Comparison of ENCODE assay signal across 8 cellular contexts in genomic region chr5:151771259-151772028, GRCh38. TPM values are rescaled to one million over a fixed set of nuclear protein-coding genes. Genes with fewer than 3 reads are reported as not detected.
A peak's percentile ranks its signal among the peaks of the same experiment; 100 is the strongest.
DNase-seq lines count a peak whose midpoint lies in the region; ATAC-seq and TF ChIP-seq lines count a peak whose summit lies in the region.

Gene G3BP1 (plus strand): TSS chr5:151771954. CDS start chr5:151786621, 14,667 bp downstream.

- no peak within 1 kb of the TSS for H3K27ac Mint-ChIP-seq in natural killer cell

- peak; percentile 52 for TF ChIP-seq CTCF in natural killer cell (IDR thresholded peaks at IDR 0.05)

- no peaks in the 10 kb centered on the region for H3K27me3 Mint-ChIP-seq in natural killer cell (ENCODE audit: low read depth in 2 of 2)

- H3K4me3 ChIP-seq in H7 (ENCODE audit: insufficient read depth, low read depth, low read length), result peak within 1 kb of the TSS; percentile 98

- H3K9me3 Mint-ChIP-seq in natural killer cell, result no peaks in the 10 kb centered on the region

- peak; percentile 76 to 89 (median 77) for ATAC-seq in natural killer cell

- no peaks in the 10 kb centered on the region for H3K36me3 ChIP-seq in H7 (replicated peaks; ENCODE audit: control insufficient read depth, insufficient read depth, low read length)

- in situ Hi-C loops in G401 (cut with HindIII; ENCODE audit: low sequenced_read_pairs), result no loop called here

- intact Hi-C loops in natural killer cell (cut with micrococcal nuclease), result loop anchor here (1.0 to 10.0 kb wide), 6 partner anchors 13 to 1327 kb away; partner anchors contain the start of genes ATOX1, GM2A, RPS14 and SLC36A1

- no peaks in the 10 kb centered on the region for H3K27me3 ChIP-seq in H7 (ENCODE audit: control insufficient read depth, insufficient read depth, low read length)

- peaks cover 40 to 43% of the 10 kb centered on the region in 2 donors for H3K4me1 Mint-ChIP-seq in natural killer cell

- peak within 1 kb of the TSS; percentile 82 for H3K4me3 Mint-ChIP-seq in natural killer cell

- DNase-seq in G401 (ENCODE audit: low spot score) (peak; percentile 100), H7 (peak; percentile 96), M059J (ENCODE audit: low read depth) (peak; percentile 100), SHP77 (lab: John Stamatoyannopoulos, UW) (peak; percentile 100), fibroblast of peridontal ligament (ENCODE audit: extremely low read depth) (peak; percentile 100), natural killer cell (peak; percentile 97)
- peak; percentile 99 for DNase-seq in activated effector memory CD4-positive, alpha-beta T cell treated with Interleukin-2 at 50 U/mL for 16 hours
- DNase-seq in stimulated activated naive CD4-positive, alpha-beta T cell treated with Interleukin-2 at 50 U/mL for 16 hours (lab: John Stamatoyannopoulos, UW), result peak; percentile 99

- no peaks in the 10 kb centered on the region for H3K36me3 Mint-ChIP-seq in natural killer cell

RNA-seq across cellular contexts. Expression of gene G3BP1, which starts in this region (rescaled TPM):
- total RNA-seq in G401 (2014; rRNA removed; shearing (Covaris generic)), result 87.3 and 132 TPM in 2 replicates
- total RNA-seq in H7 (2014; rRNA removed; shearing (Covaris generic)), result 170 and 204 TPM in 2 replicates
- 124 and 167 TPM in 2 replicates for total RNA-seq in M059J (2014; rRNA removed; shearing (Covaris generic))
- total RNA-seq in natural killer cell, result 100 to 1,000 TPM in 2 of 3 donors, 10 to 100 TPM in 1; 94.9 to 127 (median 121) TPM

Comparison
In these comparisons a context has a peak if more than half of its experiments do, and no peak if none do; other contexts are left out.
1. Peak in every context shown above with its lines: DNase-seq, ATAC-seq and H3K4me3 ChIP-seq.